8 cellular contexts compared by ENCODE assay signal in the genomic region with DNA sequence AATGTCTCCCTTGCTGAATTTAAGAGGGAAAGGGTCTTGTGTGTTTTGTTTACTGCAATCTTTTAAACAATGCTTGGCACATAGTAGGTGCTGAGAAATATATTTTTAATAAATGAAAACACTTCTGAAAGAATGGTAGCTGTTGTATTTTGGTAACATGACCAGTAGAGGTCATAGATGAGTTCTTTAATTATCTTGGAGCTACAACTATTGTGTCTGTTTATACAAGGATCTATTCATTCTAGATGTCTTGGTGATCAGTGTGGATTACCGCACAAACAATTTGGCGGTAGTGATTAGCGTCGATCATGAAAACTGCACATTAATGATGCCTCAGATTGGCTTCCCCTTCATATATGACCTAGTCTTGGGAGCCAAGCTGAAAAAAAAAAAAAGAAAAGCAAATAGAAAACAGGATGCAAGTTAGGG. TPM values are rescaled to one million over a fixed set of nuclear protein-coding genes. Genes with fewer than 3 reads are reported as not detected.
A peak's percentile ranks its signal among the peaks of the same experiment; 100 is the strongest.
DNase-seq lines count a peak whose midpoint lies in the region; ATAC-seq, FAIRE-seq and TF ChIP-seq lines count a peak whose summit lies in the region.

No MANE protein-coding gene starts in this region.

- no peak for FAIRE-seq in astrocyte (lab: Jason Lieb, UNC)

- peak overlapping the region; percentile 35 for H3K4me2 ChIP-seq in astrocyte (ENCODE audit: low read length)

- no peaks in the 10 kb centered on the region for H3K79me2 ChIP-seq in astrocyte (ENCODE audit: insufficient read depth, low read length)

- no peaks in the 10 kb centered on the region for H3K36me3 ChIP-seq in astrocyte (ENCODE audit: insufficient read depth, low read length)

- H3K4me3 Mint-ChIP-seq in astrocyte (ENCODE audit: unreplicated experiment): no peak overlapping the region

- peaks cover 6% of the 10 kb centered on the region for H3K4me1 Mint-ChIP-seq in astrocyte (ENCODE audit: low read depth, unreplicated experiment)

- H4K20me1 ChIP-seq in astrocyte (ENCODE audit: insufficient read depth, low read length): no peaks in the 10 kb centered on the region

- peaks cover 1% of the 10 kb centered on the region for H3K36me3 Mint-ChIP-seq in astrocyte (ENCODE audit: low read depth, unreplicated experiment)

- peak; percentile 70 for ATAC-seq in GM18867 (IDR thresholded peaks at IDR 0.05; ENCODE audit: unreplicated experiment)
- ATAC-seq in GM21381 (IDR thresholded peaks at IDR 0.05; ENCODE audit: unreplicated experiment): no peak

- no peak overlapping the region for H3K27ac Mint-ChIP-seq in astrocyte (ENCODE audit: unreplicated experiment)

- H3K27ac ChIP-seq in astrocyte (ENCODE audit: low read depth, low read length): no peak overlapping the region

- H3K27me3 ChIP-seq in astrocyte (ENCODE audit: insufficient read depth, low read length): no peaks in the 10 kb centered on the region

- no peaks in the 10 kb centered on the region for H3K9me3 ChIP-seq in astrocyte (ENCODE audit: insufficient read depth, low read depth, low read length)

- no peak overlapping the region for H2AFZ ChIP-seq in astrocyte (ENCODE audit: low read depth, low read length)

- no peak overlapping the region for H3K9ac ChIP-seq in astrocyte (ENCODE audit: low read length)

- TF ChIP-seq CTCF in astrocyte (IDR thresholded peaks at IDR 0.05; ENCODE audit: insufficient read depth, low read depth, low read length): peak; percentile 61

- H3K4me1 ChIP-seq in astrocyte (ENCODE audit: insufficient read depth, low read length): peaks cover 6% of the 10 kb centered on the region

- no peaks in the 10 kb centered on the region for H3K27me3 Mint-ChIP-seq in astrocyte (ENCODE audit: low read depth, unreplicated experiment)

- no peaks in the 10 kb centered on the region for H3K9me3 Mint-ChIP-seq in astrocyte (ENCODE audit: unreplicated experiment)

- DNase-seq in AG20443 (ENCODE audit: low spot score) (peak; percentile 37), NCI-H1092 treated with DMSO at 0.1 percent for 48 hours (lab: John Stamatoyannopoulos, UW) (peak; percentile 62), astrocyte (ENCODE audit: low read depth) (no peak), kidney glomerular epithelial cell (lab: John Stamatoyannopoulos, UW) (peak; percentile 41), HuH-7.5 (ENCODE audit: low spot score) (no peak)
- DNase-seq in activated CD4-positive, alpha-beta T cell treated with anti-CD3 and anti-CD28 coated beads for 1 hour: no peak

- no peak overlapping the region for H3K4me3 ChIP-seq in astrocyte (ENCODE audit: insufficient read depth, low read depth, low read length)

RNA-seq across cellular contexts. Expression of a gene that starts 21.4 kb away (rescaled TPM):
- total RNA-seq in astrocyte: 4.3 and 7.3 TPM in 2 replicates

RNA-seq across cellular contexts. Expression of a gene that starts 49.6 kb away (rescaled TPM):
- total RNA-seq in astrocyte: 8.8 and 9.4 TPM in 2 replicates

Comparison
In these comparisons a context has a peak if more than half of its experiments do, and no peak if none do; other contexts are left out.
1. DNase-seq: peak in AG20443 (single experiment), NCI-H1092 treated with DMSO at 0.1 percent for 48 hours (single experiment) and kidney glomerular epithelial cell (single experiment); none in astrocyte (single experiment), HuH-7.5 (single experiment) and activated CD4-positive, alpha-beta T cell treated with anti-CD3 and anti-CD28 coated beads for 1 hour (single experiment).